In the genomic region with DNA sequence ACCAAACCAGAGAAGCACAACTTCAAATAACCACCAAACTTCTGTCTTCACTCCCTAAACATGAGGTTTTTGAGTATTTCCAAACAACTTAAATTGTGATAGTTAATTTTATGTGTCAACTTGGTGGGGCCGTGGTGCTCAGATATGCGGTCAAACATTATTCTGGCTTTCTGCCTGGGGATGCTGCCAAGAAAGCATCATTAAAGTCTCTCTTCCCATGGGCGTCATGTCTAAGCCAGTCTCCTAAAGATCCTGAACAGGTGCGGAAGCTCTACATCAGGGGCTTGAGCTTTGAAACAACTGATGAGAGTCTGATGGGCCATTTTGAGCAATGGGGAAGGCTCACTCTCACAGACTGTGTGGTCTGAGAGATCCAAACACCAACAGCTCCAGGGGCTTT, we compare ENCODE assay signal across 19 cellular contexts. TPM values are rescaled to one million over a fixed set of nuclear protein-coding genes. Genes with fewer than 3 reads are reported as not detected.
DNase-seq lines count a peak whose midpoint lies in the region; ATAC-seq and TF ChIP-seq lines count a peak whose summit lies in the region.
"Had no signal": no experiment of that assay in that cellular context is flagged by ENCODE, and none has a peak within 500 bp of the region (broad histone marks: within the 10 kb centered on the region; RNA-seq: fewer than 3 reads in every experiment).

No MANE protein-coding gene starts in this region.

- TF ChIP-seq CTCF in astrocyte of the spinal cord (IDR thresholded peaks at IDR 0.05; ENCODE audit: low read depth, low read length) (no peak), gastroesophageal sphincter (IDR thresholded peaks at IDR 0.05) (no peak)

- no peaks in the 10 kb centered on the region for H3K27me3 ChIP-seq in gastroesophageal sphincter

- peaks cover 0 to 7% (median 0%) of the 10 kb centered on the region in 3 donors for H3K4me1 ChIP-seq in gastroesophageal sphincter

- TF ChIP-seq EP300 in gastroesophageal sphincter (IDR thresholded peaks at IDR 0.05), result no peak

- H3K36me3 Mint-ChIP-seq in activated CD4-positive, alpha-beta T cell treated with anti-CD3 and anti-CD28 coated beads, Interleukin-2, amount 10 ng/mL, durations not matched to agents 24 days and 14 days (ENCODE audit: low read depth), result no peaks in the 10 kb centered on the region
- H3K36me3 Mint-ChIP-seq: CD14-positive monocyte had no signal

- intact Hi-C loops in activated CD4-positive, alpha-beta T cell treated with anti-CD3 and anti-CD28 coated beads, Interleukin-2, amount 10 ng/mL, durations not matched to agents 24 days and 14 days (cut with micrococcal nuclease), result no loop called here

- DNase-seq in A172 (ENCODE audit: low spot score), result peak; percentile 54
- peak; percentile 66 for DNase-seq in LHCN-M2 (ENCODE audit: low read depth)
- peak; percentile 46 for DNase-seq in astrocyte of the spinal cord (ENCODE audit: low read depth, low spot score)
- DNase-seq in myocyte (ENCODE audit: low read depth), result peak; percentile 77
- no peak for DNase-seq in activated CD4-positive, alpha-beta T cell treated with anti-CD3 and anti-CD28 coated beads, Interleukin-2, amount 10 ng/mL, durations not matched to agents 24 days and 14 days
- DNase-seq in NCI-H1694 treated with DMSO at 0.1 percent for 48 hours (lab: John Stamatoyannopoulos, UW), result no peak
- DNase-seq: COR-L47, DMS53, KBM-7, MM.1S, NCI-H1436 treated with DMSO at 0.1 percent for 48 hours, NCI-H2227 treated with DMSO at 0.1 percent for 48 hours, NCI-H524 treated with DMSO at 0.1 percent for 48 hours had no signal

- no peak overlapping the region for H3K4me3 Mint-ChIP-seq in activated CD4-positive, alpha-beta T cell treated with anti-CD3 and anti-CD28 coated beads, Interleukin-2, amount 10 ng/mL, durations not matched to agents 24 days and 14 days
- H3K4me3 Mint-ChIP-seq: GM23338 had no signal

- no peaks in the 10 kb centered on the region for H3K27me3 Mint-ChIP-seq in activated CD4-positive, alpha-beta T cell treated with anti-CD3 and anti-CD28 coated beads, Interleukin-2, amount 10 ng/mL, durations not matched to agents 24 days and 14 days

- peak overlapping the region in 1 of 4 donors; percentile 15 for H3K27ac ChIP-seq in gastroesophageal sphincter
- H3K27ac ChIP-seq: A549, SK-N-MC had no signal

- H3K9me3 Mint-ChIP-seq in activated CD4-positive, alpha-beta T cell treated with anti-CD3 and anti-CD28 coated beads, Interleukin-2, amount 10 ng/mL, durations not matched to agents 24 days and 14 days, result peaks cover 3% of the 10 kb centered on the region
- H3K9me3 Mint-ChIP-seq: GM23338 had no signal

- H3K9me3 ChIP-seq in gastroesophageal sphincter, result no peaks in the 10 kb centered on the region
- H3K9me3 ChIP-seq: A549 had no signal

- H3K4me3 ChIP-seq in astrocyte of the spinal cord (ENCODE audit: low read depth, low read length) (no peak overlapping the region), gastroesophageal sphincter (no peak overlapping the region)
- H3K4me3 ChIP-seq: A549, GM23338, SK-N-MC had no signal

- no peak for ATAC-seq in gastroesophageal sphincter
- no peak for ATAC-seq in HG03095 (IDR thresholded peaks at IDR 0.05; ENCODE audit: unreplicated experiment)
- ATAC-seq: A549, GM23338 had no signal

- no peak for TF ChIP-seq POLR2A in gastroesophageal sphincter (IDR thresholded peaks at IDR 0.05)

- no peak overlapping the region for H3K27ac Mint-ChIP-seq in activated CD4-positive, alpha-beta T cell treated with anti-CD3 and anti-CD28 coated beads, Interleukin-2, amount 10 ng/mL, durations not matched to agents 24 days and 14 days
- H3K27ac Mint-ChIP-seq: CD14-positive monocyte, GM23338 had no signal

- in situ Hi-C loops in astrocyte of the spinal cord (cut with HindIII; ENCODE audit: low sequenced_read_pairs), result no loop called here

- WGBS in gastroesophageal sphincter (ENCODE audit: low coverage in 1 of 2), 2 donors, result 37% methylated on average over 3 of the region's 4 CpGs; no CpG with 5 or more reads in 1 of the 2 donors

- H3K4me1 Mint-ChIP-seq in activated CD4-positive, alpha-beta T cell treated with anti-CD3 and anti-CD28 coated beads, Interleukin-2, amount 10 ng/mL, durations not matched to agents 24 days and 14 days, result peaks cover 6% of the 10 kb centered on the region

- H3K36me3 ChIP-seq in gastroesophageal sphincter, result no peaks in the 10 kb centered on the region

RNA-seq across cellular contexts. Expression of gene SOD3, which starts 24.1 kb away (rescaled TPM):
- 1.9 and 2.7 TPM in 2 replicates for total RNA-seq in A172 (2014; rRNA removed; shearing (Covaris generic))
- total RNA-seq in LHCN-M2 (2014; rRNA removed), result not detected in 2 replicates
- polyA plus RNA-seq in LHCN-M2 (2012), result 0.32 TPM
- total RNA-seq in myocyte, result 5.2 and 6.6 TPM in 2 replicates
- polyA plus RNA-seq in myocyte (2012), result 2.7 TPM
- total RNA-seq in gastroesophageal sphincter, result 100 to 1,000 TPM; 199 to 801 (median 448) TPM
- not detected in 2 replicates for total RNA-seq in activated CD4-positive, alpha-beta T cell treated with anti-CD3 and anti-CD28 coated beads, Interleukin-2, amount 10 ng/mL, durations not matched to agents 24 days and 14 days
- polyA plus RNA-seq: A549, CD14-positive monocyte had no signal

Comparison
In these comparisons a context has a peak if more than half of its experiments do, and no peak if none do; other contexts are left out.
1. DNase-seq: peak in A172 (single experiment), LHCN-M2 (single experiment), astrocyte of the spinal cord (single experiment) and myocyte (single experiment); none in activated CD4-positive, alpha-beta T cell treated with anti-CD3 and anti-CD28 coated beads, Interleukin-2, amount 10 ng/mL, durations not matched to agents 24 days and 14 days (single experiment) and NCI-H1694 treated with DMSO at 0.1 percent for 48 hours (single experiment).
2. RNA of gene SOD3, which starts 24.1 kb away (total RNA-seq): 199 to 801 TPM in gastroesophageal sphincter; 5.2 to 6.6 TPM in myocyte, 1.9 to 2.7 TPM in A172, not detected in LHCN-M2 and not detected in activated CD4-positive, alpha-beta T cell treated with anti-CD3 and anti-CD28 coated beads, Interleukin-2, amount 10 ng/mL, durations not matched to agents 24 days and 14 days; every median in the first group is over 10 times any median in the second.